20 cellular contexts compared by ENCODE assay signal in the genomic region with DNA sequence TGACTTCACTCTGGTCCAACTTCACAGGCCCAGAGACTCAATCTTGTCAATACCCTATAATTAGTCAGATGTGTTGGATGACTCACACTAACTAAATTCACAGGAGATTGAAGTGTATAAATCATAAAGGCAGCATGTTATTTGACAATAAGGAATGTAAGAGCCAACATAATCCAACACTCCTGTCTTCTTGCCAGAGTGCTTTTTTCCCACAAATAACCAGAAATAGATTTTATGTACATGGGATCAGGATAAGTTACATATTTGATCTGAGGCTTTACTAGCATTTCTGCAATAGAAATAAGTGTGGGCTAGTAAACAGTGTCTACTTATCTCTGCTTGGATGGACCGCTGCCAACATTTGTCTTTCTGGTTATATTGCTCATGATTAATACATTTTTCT. TPM values are rescaled to one million over a fixed set of nuclear protein-coding genes. Genes with fewer than 3 reads are reported as not detected.
DNase-seq lines count a peak whose midpoint lies in the region; ATAC-seq and TF ChIP-seq lines count a peak whose summit lies in the region.
"Had no signal": no experiment of that assay in that cellular context is flagged by ENCODE, and none has a peak within 500 bp of the region (broad histone marks: within the 10 kb centered on the region; RNA-seq: fewer than 3 reads in every experiment).

No MANE protein-coding gene starts in this region.

- H3K9me3 Mint-ChIP-seq in activated CD8-positive, alpha-beta memory T cell treated with anti-CD3 and anti-CD28 coated beads, Interleukin-2, amount 10 ng/mL, durations not matched to agents 7 days and 5 days (ENCODE audit: low read depth): peaks cover 3% of the 10 kb centered on the region
- H3K9me3 Mint-ChIP-seq: activated naive CD8-positive, alpha-beta T cell treated with anti-CD3 and anti-CD28 coated beads, Interleukin-2, amount 10 ng/mL, durations not matched to agents 7 days and 5 days; activated T-cell treated with anti-CD3 and anti-CD28 coated beads, Interleukin-2, amount 50 U/mL, for 24 hours had no signal

- no peak for TF ChIP-seq CTCF in LNCaP clone FGC (IDR thresholded peaks at IDR 0.05; ENCODE audit: control insufficient read depth, extremely low read depth, insufficient read depth)

- no peak overlapping the region for H3K4me3 ChIP-seq in LNCaP clone FGC (ENCODE audit: low read depth, low read length)
- H3K4me3 ChIP-seq: hepatocyte had no signal

- no peaks in the 10 kb centered on the region for H3K36me3 Mint-ChIP-seq in activated CD8-positive, alpha-beta memory T cell treated with anti-CD3 and anti-CD28 coated beads, Interleukin-2, amount 10 ng/mL, durations not matched to agents 7 days and 5 days
- H3K36me3 Mint-ChIP-seq: activated naive CD8-positive, alpha-beta T cell treated with anti-CD3 and anti-CD28 coated beads, Interleukin-2, amount 10 ng/mL, durations not matched to agents 7 days and 5 days; CD4-positive, CD25-positive, alpha-beta regulatory T cell; naive thymus-derived CD4-positive, alpha-beta T cell had no signal

- no peak overlapping the region for H3K4me3 Mint-ChIP-seq in activated CD8-positive, alpha-beta memory T cell treated with anti-CD3 and anti-CD28 coated beads, Interleukin-2, amount 10 ng/mL, durations not matched to agents 7 days and 5 days
- H3K4me3 Mint-ChIP-seq: activated naive CD8-positive, alpha-beta T cell treated with anti-CD3 and anti-CD28 coated beads, Interleukin-2, amount 10 ng/mL, durations not matched to agents 7 days and 5 days; activated T-cell treated with anti-CD3 and anti-CD28 coated beads, Interleukin-2, amount 50 U/mL, for 24 hours; CD4-positive, CD25-positive, alpha-beta regulatory T cell; naive thymus-derived CD4-positive, alpha-beta T cell; T-helper 17 cell had no signal

- no peaks in the 10 kb centered on the region for H3K4me1 Mint-ChIP-seq in activated CD8-positive, alpha-beta memory T cell treated with anti-CD3 and anti-CD28 coated beads, Interleukin-2, amount 10 ng/mL, durations not matched to agents 7 days and 5 days
- H3K4me1 Mint-ChIP-seq: activated naive CD8-positive, alpha-beta T cell treated with anti-CD3 and anti-CD28 coated beads, Interleukin-2, amount 10 ng/mL, durations not matched to agents 7 days and 5 days; CD4-positive, CD25-positive, alpha-beta regulatory T cell; naive thymus-derived CD4-positive, alpha-beta T cell; T-helper 17 cell had no signal

- DNase-seq in Daoy (ENCODE audit: low read depth): peak; percentile 6
- DNase-seq in LNCaP clone FGC (ENCODE audit: low read depth): peak; percentile 25
- peak; percentile 74 for DNase-seq in amniotic epithelial cell (ENCODE audit: low read depth)
- DNase-seq in iris pigment epithelial cell (ENCODE audit: low read depth): peak; percentile 86
- DNase-seq in NCI-H2107 (lab: John Stamatoyannopoulos, UW): no peak
- DNase-seq in stimulated activated CD4-positive, alpha-beta T cell treated with anti-CD3 and anti-CD28 coated beads, Interleukin-4, amount 100 ng/mL, for 4 hours: no peak
- no peak for DNase-seq in activated CD8-positive, alpha-beta memory T cell treated with anti-CD3 and anti-CD28 coated beads, Interleukin-2, amount 10 ng/mL, durations not matched to agents 7 days and 5 days
- DNase-seq: activated CD4-positive, alpha-beta T cell treated with anti-CD3 and anti-CD28 coated beads for 4 hours; activated naive CD8-positive, alpha-beta T cell treated with anti-CD3 and anti-CD28 coated beads, Interleukin-2, amount 10 ng/mL, durations not matched to agents 7 days and 5 days; activated T-cell treated with anti-CD3 and anti-CD28 coated beads, Interleukin-2, amount 50 U/mL, for 24 hours; CD4-positive, CD25-positive, alpha-beta regulatory T cell; left ventricle myocardium superior; MV-4-11; naive thymus-derived CD4-positive, alpha-beta T cell; NCI-H510A treated with DMSO at 0.1 percent for 48 hours; T-helper 17 cell had no signal

- ATAC-seq in activated CD8-positive, alpha-beta memory T cell treated with anti-CD3 and anti-CD28 coated beads, Interleukin-2, amount 10 ng/mL, durations not matched to agents 7 days and 5 days: no peak
- no peak for ATAC-seq in GM21737 (IDR thresholded peaks at IDR 0.05; ENCODE audit: unreplicated experiment)
- ATAC-seq: left ventricle myocardium superior; naive thymus-derived CD4-positive, alpha-beta T cell; T-helper 17 cell had no signal

- H3K27ac Mint-ChIP-seq in activated CD8-positive, alpha-beta memory T cell treated with anti-CD3 and anti-CD28 coated beads, Interleukin-2, amount 10 ng/mL, durations not matched to agents 7 days and 5 days: no peak overlapping the region
- H3K27ac Mint-ChIP-seq: activated naive CD8-positive, alpha-beta T cell treated with anti-CD3 and anti-CD28 coated beads, Interleukin-2, amount 10 ng/mL, durations not matched to agents 7 days and 5 days; activated T-cell treated with anti-CD3 and anti-CD28 coated beads, Interleukin-2, amount 50 U/mL, for 24 hours; CD4-positive, CD25-positive, alpha-beta regulatory T cell; naive thymus-derived CD4-positive, alpha-beta T cell; progenitor cell of endocrine pancreas; T-helper 17 cell had no signal

- no peaks in the 10 kb centered on the region for H3K27me3 Mint-ChIP-seq in activated CD8-positive, alpha-beta memory T cell treated with anti-CD3 and anti-CD28 coated beads, Interleukin-2, amount 10 ng/mL, durations not matched to agents 7 days and 5 days
- H3K27me3 Mint-ChIP-seq: activated naive CD8-positive, alpha-beta T cell treated with anti-CD3 and anti-CD28 coated beads, Interleukin-2, amount 10 ng/mL, durations not matched to agents 7 days and 5 days; activated T-cell treated with anti-CD3 and anti-CD28 coated beads, Interleukin-2, amount 50 U/mL, for 24 hours; CD4-positive, CD25-positive, alpha-beta regulatory T cell; progenitor cell of endocrine pancreas; T-helper 17 cell had no signal

- CTCF ChIA-PET in activated CD8-positive, alpha-beta memory T cell treated with anti-CD3 and anti-CD28 coated beads, Interleukin-2, amount 10 ng/mL, durations not matched to agents 7 days and 5 days (lab: Charles Lee): no interaction called here

RNA-seq across cellular contexts. Expression of a gene that starts 42.2 kb away (rescaled TPM):
- not detected in 2 replicates for total RNA-seq in Daoy (2014; rRNA removed; shearing (Covaris generic))
- total RNA-seq in activated CD8-positive, alpha-beta memory T cell treated with anti-CD3 and anti-CD28 coated beads, Interleukin-2, amount 10 ng/mL, durations not matched to agents 7 days and 5 days: not detected
- total RNA-seq: activated naive CD8-positive, alpha-beta T cell treated with anti-CD3 and anti-CD28 coated beads, Interleukin-2, amount 10 ng/mL, durations not matched to agents 7 days and 5 days; CD4-positive, CD25-positive, alpha-beta regulatory T cell; G401; left ventricle myocardium superior; naive thymus-derived CD4-positive, alpha-beta T cell; progenitor cell of endocrine pancreas; T-helper 17 cell had no signal

Comparison
In these comparisons a context has a peak if more than half of its experiments do, and no peak if none do; other contexts are left out.
1. DNase-seq: peak in Daoy (single experiment), LNCaP clone FGC (single experiment), amniotic epithelial cell (single experiment) and iris pigment epithelial cell (single experiment); none in NCI-H2107 (single experiment), stimulated activated CD4-positive, alpha-beta T cell treated with anti-CD3 and anti-CD28 coated beads, Interleukin-4, amount 100 ng/mL, for 4 hours (0 of 2) and activated CD8-positive, alpha-beta memory T cell treated with anti-CD3 and anti-CD28 coated beads, Interleukin-2, amount 10 ng/mL, durations not matched to agents 7 days and 5 days (single experiment).